Comparison of ENCODE assay signal across 9 cellular contexts in genomic region chr17:60941028-60941427, GRCh38.
A peak's percentile ranks its signal among the peaks of the same experiment; 100 is the strongest.
DNase-seq lines count a peak whose midpoint lies in the region; ATAC-seq and TF ChIP-seq lines count a peak whose summit lies in the region.
"Had no signal": no experiment of that assay in that cellular context is flagged by ENCODE, and none has a peak within 500 bp of the region (broad histone marks: within the 10 kb centered on the region; RNA-seq: fewer than 3 reads in every experiment).

No MANE protein-coding gene starts in this region.

- intact Hi-C loops in psoas muscle (cut with DNase I): no loop called here
- intact Hi-C loops in activated T-helper 1 cell treated with anti-CD3 and anti-CD28 coated beads, Interleukin-12 subunit alpha, Interleukin-12 subunit beta, Interleukin-2, Interleukin-4 antibody, amounts not matched to agents 30 ng/mL and 10 ng/mL and 1 ng/mL, durations not matched to agents 14 hours and 24 hours and 36 hours (cut with micrococcal nuclease): no loop called here

- no peaks in the 10 kb centered on the region for H3K9me3 Mint-ChIP-seq in neural progenitor cell
- no peaks in the 10 kb centered on the region for H3K9me3 Mint-ChIP-seq in activated T-helper 1 cell treated with anti-CD3 and anti-CD28 coated beads, Interleukin-12 subunit alpha, Interleukin-12 subunit beta, Interleukin-2, Interleukin-4 antibody, amounts not matched to agents 30 ng/mL and 10 ng/mL and 1 ng/mL, durations not matched to agents 14 hours and 24 hours and 36 hours

- H3F3A ChIP-seq in neural progenitor cell (ENCODE audit: low read depth): no peaks in the 10 kb centered on the region

- DNase-seq in Daoy (ENCODE audit: low read depth) (peak; percentile 76), SW480 (ENCODE audit: low spot score) (peak; percentile 66), foreskin fibroblast (peak; percentile 90), psoas muscle (peak in 1 of 2 donors; percentile 21), neural progenitor cell (ENCODE audit: low spot score) (no peak), NCI-H2029 (lab: John Stamatoyannopoulos, UW) (no peak)
- DNase-seq in activated T-helper 1 cell treated with anti-CD3 and anti-CD28 coated beads, Interleukin-12 subunit alpha, Interleukin-12 subunit beta, Interleukin-2, Interleukin-4 antibody, amounts not matched to agents 30 ng/mL and 10 ng/mL and 1 ng/mL, durations not matched to agents 14 hours and 24 hours and 36 hours (ENCODE audit: low spot score): no peak

- no peaks in the 10 kb centered on the region for H3K36me3 Mint-ChIP-seq in neural progenitor cell
- no peaks in the 10 kb centered on the region for H3K36me3 Mint-ChIP-seq in activated T-helper 1 cell treated with anti-CD3 and anti-CD28 coated beads, Interleukin-12 subunit alpha, Interleukin-12 subunit beta, Interleukin-2, Interleukin-4 antibody, amounts not matched to agents 30 ng/mL and 10 ng/mL and 1 ng/mL, durations not matched to agents 14 hours and 24 hours and 36 hours (ENCODE audit: low read depth)

- H4K20me1 ChIP-seq in neural progenitor cell (ENCODE audit: low read depth): no peaks in the 10 kb centered on the region

- H3K4me3 Mint-ChIP-seq in neural progenitor cell: no peak overlapping the region
- H3K4me3 Mint-ChIP-seq in activated T-helper 1 cell treated with anti-CD3 and anti-CD28 coated beads, Interleukin-12 subunit alpha, Interleukin-12 subunit beta, Interleukin-2, Interleukin-4 antibody, amounts not matched to agents 30 ng/mL and 10 ng/mL and 1 ng/mL, durations not matched to agents 14 hours and 24 hours and 36 hours: no peak overlapping the region
- H3K4me3 Mint-ChIP-seq: activated naive CD8-positive, alpha-beta T cell had no signal

- H3K27ac ChIP-seq in psoas muscle (peak overlapping the region; percentile 33), neural progenitor cell (no peak overlapping the region)

- H3K27ac Mint-ChIP-seq in neural progenitor cell: no peak overlapping the region
- H3K27ac Mint-ChIP-seq in activated T-helper 1 cell treated with anti-CD3 and anti-CD28 coated beads, Interleukin-12 subunit alpha, Interleukin-12 subunit beta, Interleukin-2, Interleukin-4 antibody, amounts not matched to agents 30 ng/mL and 10 ng/mL and 1 ng/mL, durations not matched to agents 14 hours and 24 hours and 36 hours: no peak overlapping the region
- H3K27ac Mint-ChIP-seq: activated naive CD8-positive, alpha-beta T cell had no signal

- TF ChIP-seq CTCF in foreskin fibroblast (IDR thresholded peaks at IDR 0.05; ENCODE audit: low read depth, low read length) (no peak), psoas muscle (IDR thresholded peaks at IDR 0.05) (no peak), neural progenitor cell (IDR thresholded peaks at IDR 0.05) (no peak)

- ATAC-seq in psoas muscle (peak; percentile 30 to 76 (median 72)), HG03342 (IDR thresholded peaks at IDR 0.05; ENCODE audit: unreplicated experiment) (no peak)

- H3K27me3 ChIP-seq in psoas muscle (ENCODE audit: insufficient read depth in 3 of 3, low read length in 2 of 3): no peaks in the 10 kb centered on the region
- H3K27me3 ChIP-seq in neural progenitor cell: no peaks in the 10 kb centered on the region

- WGBS in psoas muscle, 3 donors: 41 to 57% (median 46%) methylated on average over 5 of the region's 5 CpGs

- no peak overlapping the region for H3K4me2 ChIP-seq in neural progenitor cell

- H3K4me1 ChIP-seq in psoas muscle (no peaks in the 10 kb centered on the region), neural progenitor cell (no peaks in the 10 kb centered on the region)

- H3K36me3 ChIP-seq in psoas muscle (ENCODE audit: insufficient read depth in 1 of 2, low read depth in 1 of 2) (no peaks in the 10 kb centered on the region), neural progenitor cell (no peaks in the 10 kb centered on the region)

- H3K4me3 ChIP-seq in foreskin fibroblast (ENCODE audit: low read depth in 1 of 2, low read length in 2 of 2) (no peak overlapping the region), psoas muscle (no peak overlapping the region), neural progenitor cell (no peak overlapping the region)

- H3K4me1 Mint-ChIP-seq in neural progenitor cell: no peaks in the 10 kb centered on the region
- no peaks in the 10 kb centered on the region for H3K4me1 Mint-ChIP-seq in activated T-helper 1 cell treated with anti-CD3 and anti-CD28 coated beads, Interleukin-12 subunit alpha, Interleukin-12 subunit beta, Interleukin-2, Interleukin-4 antibody, amounts not matched to agents 30 ng/mL and 10 ng/mL and 1 ng/mL, durations not matched to agents 14 hours and 24 hours and 36 hours (ENCODE audit: low read depth)

- no peaks in the 10 kb centered on the region for H3K79me2 ChIP-seq in neural progenitor cell (ENCODE audit: low read depth)

- H3K27me3 Mint-ChIP-seq in neural progenitor cell (ENCODE audit: insufficient read depth, low read depth): no peaks in the 10 kb centered on the region
- H3K27me3 Mint-ChIP-seq in activated T-helper 1 cell treated with anti-CD3 and anti-CD28 coated beads, Interleukin-12 subunit alpha, Interleukin-12 subunit beta, Interleukin-2, Interleukin-4 antibody, amounts not matched to agents 30 ng/mL and 10 ng/mL and 1 ng/mL, durations not matched to agents 14 hours and 24 hours and 36 hours (ENCODE audit: insufficient read depth): peaks cover 3% of the 10 kb centered on the region
- H3K27me3 Mint-ChIP-seq: activated naive CD8-positive, alpha-beta T cell had no signal

- H3K9me3 ChIP-seq in psoas muscle: no peaks in the 10 kb centered on the region
- H3K9me3 ChIP-seq in neural progenitor cell (ENCODE audit: low read depth): no peaks in the 10 kb centered on the region

- H3K9ac ChIP-seq in neural progenitor cell: no peak overlapping the region

- H2AFZ ChIP-seq in neural progenitor cell (replicated peaks): no peak overlapping the region

Comparison
In these comparisons a context has a peak if more than half of its experiments do, and no peak if none do; other contexts are left out.
1. DNase-seq: peak in Daoy (single experiment), SW480 (single experiment) and foreskin fibroblast (2 of 2); none in neural progenitor cell (single experiment), NCI-H2029 (single experiment) and activated T-helper 1 cell treated with anti-CD3 and anti-CD28 coated beads, Interleukin-12 subunit alpha, Interleukin-12 subunit beta, Interleukin-2, Interleukin-4 antibody, amounts not matched to agents 30 ng/mL and 10 ng/mL and 1 ng/mL, durations not matched to agents 14 hours and 24 hours and 36 hours (single experiment).